Comparison of ENCODE assay signal across 32 cellular contexts in genomic region chr2:29006986-29007301, GRCh38. TPM values are rescaled to one million over a fixed set of nuclear protein-coding genes. Genes with fewer than 3 reads are reported as not detected.
"Had no signal": no experiment of that assay in that cellular context is flagged by ENCODE, and none has a peak within 500 bp of the region (broad histone marks: within the 10 kb centered on the region; RNA-seq: fewer than 3 reads in every experiment).

No MANE protein-coding gene starts in this region.

- H3K27me3 ChIP-seq: adrenal gland, ascending aorta, body of pancreas, brain microvascular endothelial cell, breast epithelium, cardiac muscle cell had no signal

- FAIRE-seq: astrocyte had no signal

- H3K4me1 ChIP-seq: ascending aorta had no signal

- H3K27ac ChIP-seq: adrenal gland, ascending aorta, body of pancreas, brain microvascular endothelial cell, breast epithelium, cardiac muscle cell had no signal

- DNase-seq: activated effector memory CD4-positive, alpha-beta T cell treated with anti-CD3 and anti-CD28 coated beads, Interleukin-2, amount 50 U/mL, for 16 hours; activated effector memory CD4-positive, alpha-beta T cell treated with Interleukin-2 at 50 U/mL for 16 hours; activated gamma-delta T cell; activated gamma-delta T cell treated with Interleukin-2 at 50 U/mL for 16 hours; activated naive CD4-positive, alpha-beta T cell; activated naive CD4-positive, alpha-beta T cell treated with anti-CD3 and anti-CD28 coated beads for 36 hours; activated naive CD4-positive, alpha-beta T cell treated with anti-CD3 and anti-CD28 coated beads, Interleukin-2, amount 10 ng/mL, durations not matched to agents 7 days and 5 days; activated naive CD4-positive, alpha-beta T cell treated with anti-CD3 and anti-CD28 coated beads, Interleukin-2, amount 50 U/mL, for 16 hours; activated naive CD4-positive, alpha-beta T cell treated with Interleukin-2 at 50 U/mL for 16 hours; activated naive CD8-positive, alpha-beta T cell treated with anti-CD3 and anti-CD28 coated beads for 36 hours; activated naive CD8-positive, alpha-beta T cell treated with anti-CD3 and anti-CD28 coated beads, Interleukin-2, amount 10 ng/mL, durations not matched to agents 7 days and 5 days; activated naive CD8-positive, alpha-beta T cell treated with anti-CD3 and anti-CD28 coated beads, Interleukin-2, amount 50 U/mL, for 24 hours; activated T-cell treated with anti-CD3 and anti-CD28 coated beads, Interleukin-2, amount 50 U/mL, for 1 hour; activated T-cell treated with anti-CD3 and anti-CD28 coated beads, Interleukin-2, amount 50 U/mL, for 24 hours; activated T-cell treated with anti-CD3 and anti-CD28 coated beads, Interleukin-2, amount 50 U/mL, for 4 hours; activated T-cell treated with anti-CD3 and anti-CD28 coated beads, Interleukin-2, amount 50 U/mL, for 48 hours; activated T-cell treated with anti-CD3 and anti-CD28 coated beads, Interleukin-2, amount 50 U/mL, for 72 hours; amniotic stem cell; amygdala; anterior cingulate cortex; body of pancreas; brain microvascular endothelial cell; caudate nucleus; central memory CD4-positive, alpha-beta T cell; cerebellar nuclear complex had no signal

- H3K9me3 ChIP-seq: adrenal gland, ascending aorta, body of pancreas, breast epithelium had no signal

- ATAC-seq: activated naive CD4-positive, alpha-beta T cell treated with anti-CD3 and anti-CD28 coated beads, Interleukin-2, amount 50 U/mL, for 72 hours; activated naive CD8-positive, alpha-beta T cell treated with anti-CD3 and anti-CD28 coated beads, Interleukin-2, amount 50 U/mL, for 24 hours; activated T-cell treated with anti-CD3 and anti-CD28 coated beads, Interleukin-2, amount 50 U/mL, for 4 hours; activated T-cell treated with anti-CD3 and anti-CD28 coated beads, Interleukin-2, amount 50 U/mL, for 72 hours; activated T-helper 17 cell treated with anti-CD3 and anti-CD28 coated beads, Interleukin-2, amount 50 U/mL, for 72 hours; body of pancreas had no signal

- H3K4me3 ChIP-seq: adrenal gland, ascending aorta, body of pancreas, breast epithelium, cardiac muscle cell had no signal

- H3K36me3 ChIP-seq: adrenal gland, ascending aorta, brain microvascular endothelial cell, breast epithelium, cardiac muscle cell had no signal

RNA-seq across cellular contexts. Expression of gene TOGARAM2, which starts 25.8 kb away (rescaled TPM):
- total RNA-seq: ascending aorta had no signal
- polyA plus RNA-seq: cardiac muscle cell had no signal
